Comparison of ENCODE assay signal across 8 cellular contexts in genomic region chr5:16934123-16934522, GRCh38. TPM values are rescaled to one million over a fixed set of nuclear protein-coding genes. Genes with fewer than 3 reads are reported as not detected.
DNase-seq lines count a peak whose midpoint lies in the region; ATAC-seq and TF ChIP-seq lines count a peak whose summit lies in the region.

No MANE protein-coding gene starts in this region.

- peak overlapping the region; percentile 17 to 84 (median 70) for H3K4me3 ChIP-seq in tibial nerve

- DNase-seq in ELR (ENCODE audit: low read depth) (peak; percentile 89), RPMI7951 (ENCODE audit: low read depth) (peak; percentile 84), dedifferentiated amniotic fluid mesenchymal stem cell (ENCODE audit: extremely low spot score) (peak; percentile 71), medulla oblongata (ENCODE audit: extremely low spot score) (peak; percentile 60), tibial nerve (ENCODE audit: low spot score in 2 of 2) (peak in 1 of 2 donors; percentile 49), NCI-H2227 (lab: John Stamatoyannopoulos, UW; ENCODE audit: unreplicated experiment) (no peak)

- WGBS in tibial nerve, 2 donors = 5 to 11% methylated on average over 11 of the region's 11 CpGs

- TF ChIP-seq CTCF in tibial nerve (IDR thresholded peaks at IDR 0.05) = peak; percentile 60 to 87 (median 68)

- ATAC-seq in GM19452 (IDR thresholded peaks at IDR 0.05; ENCODE audit: unreplicated experiment) = peak; percentile 60
- ATAC-seq in HG03521 (IDR thresholded peaks at IDR 0.05; ENCODE audit: unreplicated experiment) = peak; percentile 55

- no peak for TF ChIP-seq POLR2A in tibial nerve (IDR thresholded peaks at IDR 0.05)

- H3K27me3 ChIP-seq in tibial nerve = no peaks in the 10 kb centered on the region

- H3K27ac ChIP-seq in tibial nerve = no peak overlapping the region

- no peaks in the 10 kb centered on the region for H3K36me3 ChIP-seq in tibial nerve

- H3K4me1 ChIP-seq in tibial nerve = peaks cover 0 to 29% (median 2%) of the 10 kb centered on the region in 4 donors

- TF ChIP-seq EP300 in tibial nerve (IDR thresholded peaks at IDR 0.05) = no peak

- H3K9me3 ChIP-seq in tibial nerve = no peaks in the 10 kb centered on the region

RNA-seq across cellular contexts. Expression of gene MYO10, which starts 2.0 kb away (rescaled TPM):
- 16.5 and 17.2 TPM in 2 replicates for total RNA-seq in RPMI7951 (2014; rRNA removed; shearing (Covaris generic))
- total RNA-seq in tibial nerve = 10 to 100 TPM; 30.6 to 55.9 (median 38.2) TPM
